In genomic region chr5:923473-923873, GRCh38 we compare ENCODE assay signal across 8 cellular contexts. TPM values are rescaled to one million over a fixed set of nuclear protein-coding genes. Genes with fewer than 3 reads are reported as not detected.
A peak's percentile ranks its signal among the peaks of the same experiment; 100 is the strongest.
DNase-seq lines count a peak whose midpoint lies in the region; ATAC-seq lines count a peak whose summit lies in the region.

No MANE protein-coding gene starts in this region.

- ATAC-seq in Right ventricle myocardium inferior: peak; percentile 89
- ATAC-seq in HG03196 (IDR thresholded peaks at IDR 0.05; ENCODE audit: unreplicated experiment): peak; percentile 68

- peak; percentile 91 for DNase-seq in Right ventricle myocardium inferior (ENCODE audit: missing footprints)
- no peak for DNase-seq in cardiac septum (ENCODE audit: low spot score)
- peak; percentile 15 for DNase-seq in NCI-H526 treated with DMSO at 0.1 percent for 48 hours (lab: John Stamatoyannopoulos, UW)
- DNase-seq in activated CD4-positive, alpha-beta T cell treated with anti-CD3 and anti-CD28 coated beads, Interleukin-2, amount 50 U/mL, for 1 hour: peak; percentile 71
- peak; percentile 51 for DNase-seq in dedifferentiated amniotic fluid mesenchymal stem cell (ENCODE audit: extremely low spot score)
- DNase-seq in lung microvascular endothelial cell (ENCODE audit: low read depth in 2 of 2): peak; percentile 75 to 84
- DNase-seq in stimulated activated CD8-positive, alpha-beta memory T cell treated with anti-CD3 and anti-CD28 coated beads, Interleukin-15, amount 100 ng/mL, for 48 hours (ENCODE audit: low read depth in 2 of 2): peak; percentile 64 to 65

- intact Hi-C loops in Right ventricle myocardium inferior (cut with DNase I): loop anchor here (1.0 to 2.0 kb wide), 2 partner anchors 244 to 251 kb away; no protein-coding TSS in a partner anchor
- intact Hi-C loops in cardiac septum (cut with DNase I): loop anchor here (2.0 to 10.0 kb wide), 4 partner anchors 91 to 724 kb away; no protein-coding TSS in a partner anchor

RNA-seq across cellular contexts. Expression of gene TRIP13, which starts 30.8 kb away (rescaled TPM):
- total RNA-seq in Right ventricle myocardium inferior (0.38 TPM), cardiac septum (0.57 TPM), lung microvascular endothelial cell (3.0 and 13.3 TPM in 2 replicates)

RNA-seq across cellular contexts. Expression of gene BRD9, which starts 30.9 kb away (rescaled TPM):
- total RNA-seq in Right ventricle myocardium inferior: 27.9 TPM
- total RNA-seq in cardiac septum: 25.9 TPM
- total RNA-seq in lung microvascular endothelial cell: 25.9 and 31.2 TPM in 2 replicates
